ENCODE assay signal across 1 cellular context in genomic region chr17:75154195-75155106, GRCh38.
A peak's percentile ranks its signal among the peaks of the same experiment; 100 is the strongest.
TF ChIP-seq lines count a peak whose summit lies in the region.

TSS of gene JPT1 (minus strand) at chr17:75154512. CDS start at chr17:75154397, 115 bp downstream.

TF ChIP-seq in SK-N-SH treated with all-trans-retinoic acid at 6 μM for 48 hours, 23 proteins besides CTCF, POLR2A, EP300 and RAD21 (continued from another document):
- TF ChIP-seq ZNF565 (CRISPR knock-in tag; conservative IDR thresholded peaks at IDR 0.05; ENCODE audit: low read depth) (0 out of 2 replicates have a peak, but pooled peaks have one; percentile 50), ARNTL (CRISPR knock-in tag; IDR thresholded peaks at IDR 0.05; ENCODE audit: borderline replicate concordance, low read depth) (no peak), ZNF70 (CRISPR knock-in tag; IDR thresholded peaks at IDR 0.05) (peak; percentile 51), SNAI2 (CRISPR knock-in tag; IDR thresholded peaks at IDR 0.05) (no peak), TCF4 (CRISPR knock-in tag; IDR thresholded peaks at IDR 0.05; ENCODE audit: borderline replicate concordance) (no peak)
